Comparison of ENCODE assay signal across 24 cellular contexts in genomic region chr1:160866861-160867260, GRCh38. TPM values are rescaled to one million over a fixed set of nuclear protein-coding genes. Genes with fewer than 3 reads are reported as not detected.
"Had no signal": no experiment of that assay in that cellular context is flagged by ENCODE, and none has a peak within 500 bp of the region (broad histone marks: within the 10 kb centered on the region; RNA-seq: fewer than 3 reads in every experiment).

No MANE protein-coding gene starts in this region.

- H3K27ac ChIP-seq: KMS-11, RWPE1 had no signal

- H3K4me2 ChIP-seq: KMS-11, SK-N-SH had no signal

- DNase-seq: IMR-90, MM.1S, NCI-H1092 treated with DMSO at 0.1 percent for 48 hours, NCI-H1436, NCI-H187, NCI-H2029, NCI-H2081 treated with DMSO at 0.1 percent for 48 hours, NCI-H2171, NCI-H226, NCI-H446, NCI-H510A, NCI-H524 treated with DMSO at 0.1 percent for 48 hours, NCI-H69, NCI-H774, PC-3, SHP77, SK-N-SH, SW 1271 had no signal

- H3K9me3 ChIP-seq: SK-N-SH had no signal

- H3K9ac ChIP-seq: KMS-11, SK-N-SH had no signal

- ATAC-seq: Panc1, PC-3 had no signal

RNA-seq across cellular contexts. Expression of gene CD244, which starts 4.2 kb away (rescaled TPM):
- total RNA-seq: HT-29, IMR-90, M059J, PC-3 had no signal
- polyA plus RNA-seq: IMR-90, SK-N-SH had no signal

RNA-seq across cellular contexts. Expression of gene ITLN1, which starts 18.1 kb away (rescaled TPM):
- total RNA-seq: HT-29, IMR-90, M059J, PC-3, SK-MEL-5 had no signal
- polyA plus RNA-seq: IMR-90, SK-N-SH had no signal
